In genomic region chr4:68691186-68691585, GRCh38 we compare ENCODE assay signal across 31 cellular contexts. TPM values are rescaled to one million over a fixed set of nuclear protein-coding genes. Genes with fewer than 3 reads are reported as not detected.
"Had no signal": no experiment of that assay in that cellular context is flagged by ENCODE, and none has a peak within 500 bp of the region (broad histone marks: within the 10 kb centered on the region; RNA-seq: fewer than 3 reads in every experiment).

No MANE protein-coding gene starts in this region.

- FAIRE-seq: urothelium cell line had no signal

- H3K9me3 Mint-ChIP-seq: stimulated activated naive CD8-positive, alpha-beta T cell treated with anti-CD3 and anti-CD28 coated beads, Interleukin-15, Interleukin-2, amounts not matched to agents 100 ng/mL and 50 ng/mL, for 24 hours had no signal

- H3K36me3 ChIP-seq: stomach, suprapubic skin, thoracic aorta, thyroid gland, tibial artery, tibial nerve, transverse colon, upper lobe of left lung, upper lobe of right lung, vagina had no signal

- H3K4me1 ChIP-seq: stomach, suprapubic skin, testis, thyroid gland, tibial artery, tibial nerve, transverse colon, upper lobe of left lung, upper lobe of right lung, uterus, vagina had no signal

- H3K27me3 ChIP-seq: stomach, suprapubic skin, testis, thyroid gland, tibial artery, tibial nerve, transverse colon, upper lobe of left lung, upper lobe of right lung, uterus, vagina had no signal

- ATAC-seq: stimulated activated effector memory CD8-positive, alpha-beta T cell treated with anti-CD3 and anti-CD28 coated beads, Interleukin-12 subunit alpha, Interleukin-12 subunit beta, amount 100 ng/mL, for 72 hours; stimulated activated memory B cell treated with anti-CD40 and anti-IgM and Interleukin-4, amounts not matched to agents 10 μg/mL and 1 μg/mL and 100 μg/mL, for 72 hours; stimulated activated naive B cell treated with anti-CD40 and anti-IgM and Interleukin-4, amounts not matched to agents 10 μg/mL and 1 μg/mL and 100 μg/mL, for 72 hours; stimulated activated naive CD8-positive, alpha-beta T cell treated with anti-CD3 and anti-CD28 coated beads, Interleukin-15, amount 100 ng/mL, for 72 hours; stimulated activated naive CD8-positive, alpha-beta T cell treated with anti-CD3 and anti-CD28 coated beads, Interleukin-15, Interleukin-2, amounts not matched to agents 100 U/mL and 50 U/mL, for 24 hours; upper lobe of right lung had no signal

- DNase-seq: stimulated activated CD4-positive, alpha-beta T cell treated with anti-CD3 and anti-CD28 coated beads, Interleukin-2, amount 100 ng/mL, for 48 hours; stimulated activated CD4-positive, alpha-beta T cell treated with anti-CD3 and anti-CD28 coated beads, Interleukin-4, amount 100 ng/mL, for 1 hour; stimulated activated CD4-positive, alpha-beta T cell treated with anti-CD3 and anti-CD28 coated beads, Interleukin-4, amount 100 ng/mL, for 24 hours; stimulated activated CD4-positive, alpha-beta T cell treated with anti-CD3 and anti-CD28 coated beads, Interleukin-4, amount 100 ng/mL, for 4 hours; stimulated activated CD8-positive, alpha-beta memory T cell treated with anti-CD3 and anti-CD28 coated beads, Interleukin-4, amount 100 ng/mL, for 48 hours; stimulated activated naive B cell treated with anti-CD40 and anti-IgM and Interleukin-4, amounts not matched to agents 10 μg/mL and 1 μg/mL and 100 μg/mL, for 72 hours; stimulated activated naive CD4-positive, alpha-beta T cell; stimulated activated naive CD4-positive, alpha-beta T cell treated with Interleukin-2 at 50 U/mL for 16 hours; stimulated activated naive CD8-positive, alpha-beta T cell treated with anti-CD3 and anti-CD28 coated beads, Interleukin-15, amount 100 ng/mL, for 72 hours; stimulated activated naive CD8-positive, alpha-beta T cell treated with anti-CD3 and anti-CD28 coated beads, Interleukin-15, Interleukin-2, amounts not matched to agents 100 U/mL and 50 U/mL, for 24 hours; stomach; substantia nigra; testis; thyroid gland; tibial artery; transverse colon; trophoblast cell; upper lobe of left lung; upper lobe of right lung; uterus had no signal

- H3K36me3 Mint-ChIP-seq: stimulated activated effector memory CD8-positive, alpha-beta T cell treated with anti-CD3 and anti-CD28 coated beads, Interleukin-12 subunit alpha, Interleukin-12 subunit beta, amount 100 ng/mL, for 72 hours; stimulated activated memory B cell treated with anti-CD40 and anti-IgM and Interleukin-4, amounts not matched to agents 10 μg/mL and 1 μg/mL and 100 μg/mL, for 72 hours; stimulated activated naive B cell treated with anti-CD40 and anti-IgM and Interleukin-4, amounts not matched to agents 10 μg/mL and 1 μg/mL and 100 μg/mL, for 72 hours; type B pancreatic cell had no signal

- H3K9me3 ChIP-seq: suprapubic skin, testis, thoracic aorta, thyroid gland, tibial artery, upper lobe of left lung, uterus, vagina had no signal

- H3K4me1 Mint-ChIP-seq: stimulated activated effector memory CD8-positive, alpha-beta T cell treated with anti-CD3 and anti-CD28 coated beads, Interleukin-12 subunit alpha, Interleukin-12 subunit beta, amount 100 ng/mL, for 72 hours; stimulated activated memory B cell treated with anti-CD40 and anti-IgM and Interleukin-4, amounts not matched to agents 10 μg/mL and 1 μg/mL and 100 μg/mL, for 72 hours; stimulated activated naive B cell treated with anti-CD40 and anti-IgM and Interleukin-4, amounts not matched to agents 10 μg/mL and 1 μg/mL and 100 μg/mL, for 72 hours; stimulated activated naive CD8-positive, alpha-beta T cell treated with anti-CD3 and anti-CD28 coated beads, Interleukin-15, amount 100 ng/mL, for 72 hours had no signal

- H3K27ac ChIP-seq: stomach, suprapubic skin, testis, thoracic aorta, thyroid gland, tibial artery, tibial nerve, transverse colon, upper lobe of left lung, upper lobe of right lung, uterus, vagina had no signal

- H3K27ac Mint-ChIP-seq: stimulated activated effector memory CD8-positive, alpha-beta T cell treated with anti-CD3 and anti-CD28 coated beads, Interleukin-12 subunit alpha, Interleukin-12 subunit beta, amount 100 ng/mL, for 72 hours; stimulated activated memory B cell treated with anti-CD40 and anti-IgM and Interleukin-4, amounts not matched to agents 10 μg/mL and 1 μg/mL and 100 μg/mL, for 72 hours; stimulated activated naive B cell treated with anti-CD40 and anti-IgM and Interleukin-4, amounts not matched to agents 10 μg/mL and 1 μg/mL and 100 μg/mL, for 72 hours; stimulated activated naive CD8-positive, alpha-beta T cell treated with anti-CD3 and anti-CD28 coated beads, Interleukin-15, amount 100 ng/mL, for 72 hours; stimulated activated naive CD8-positive, alpha-beta T cell treated with anti-CD3 and anti-CD28 coated beads, Interleukin-15, Interleukin-2, amounts not matched to agents 100 ng/mL and 50 ng/mL, for 24 hours; type B pancreatic cell had no signal

- H3K4me3 Mint-ChIP-seq: stimulated activated effector memory CD8-positive, alpha-beta T cell treated with anti-CD3 and anti-CD28 coated beads, Interleukin-12 subunit alpha, Interleukin-12 subunit beta, amount 100 ng/mL, for 72 hours; stimulated activated memory B cell treated with anti-CD40 and anti-IgM and Interleukin-4, amounts not matched to agents 10 μg/mL and 1 μg/mL and 100 μg/mL, for 72 hours; stimulated activated naive B cell treated with anti-CD40 and anti-IgM and Interleukin-4, amounts not matched to agents 10 μg/mL and 1 μg/mL and 100 μg/mL, for 72 hours; stimulated activated naive CD8-positive, alpha-beta T cell treated with anti-CD3 and anti-CD28 coated beads, Interleukin-15, amount 100 ng/mL, for 72 hours; stimulated activated naive CD8-positive, alpha-beta T cell treated with anti-CD3 and anti-CD28 coated beads, Interleukin-15, Interleukin-2, amounts not matched to agents 100 ng/mL and 50 ng/mL, for 24 hours; type B pancreatic cell had no signal

- H3K27me3 Mint-ChIP-seq: stimulated activated memory B cell treated with anti-CD40 and anti-IgM and Interleukin-4, amounts not matched to agents 10 μg/mL and 1 μg/mL and 100 μg/mL, for 72 hours; stimulated activated naive B cell treated with anti-CD40 and anti-IgM and Interleukin-4, amounts not matched to agents 10 μg/mL and 1 μg/mL and 100 μg/mL, for 72 hours; stimulated activated naive CD8-positive, alpha-beta T cell treated with anti-CD3 and anti-CD28 coated beads, Interleukin-15, amount 100 ng/mL, for 72 hours; stimulated activated naive CD8-positive, alpha-beta T cell treated with anti-CD3 and anti-CD28 coated beads, Interleukin-15, Interleukin-2, amounts not matched to agents 100 ng/mL and 50 ng/mL, for 24 hours; type B pancreatic cell had no signal

- H3K4me3 ChIP-seq: stomach, suprapubic skin, testis, thoracic aorta, thyroid gland, tibial artery, tibial nerve, transverse colon, upper lobe of left lung, upper lobe of right lung, uterus, vagina had no signal

RNA-seq across cellular contexts. Expression of gene UGT2B15, which starts 20.7 kb away (rescaled TPM):
- total RNA-seq: subcutaneous adipose tissue, temporal lobe, thoracic aorta, thyroid gland, tibial nerve, upper lobe of right lung, uterus, vagina had no signal
